Comparison of ENCODE assay signal across 23 cellular contexts in the genomic region with DNA sequence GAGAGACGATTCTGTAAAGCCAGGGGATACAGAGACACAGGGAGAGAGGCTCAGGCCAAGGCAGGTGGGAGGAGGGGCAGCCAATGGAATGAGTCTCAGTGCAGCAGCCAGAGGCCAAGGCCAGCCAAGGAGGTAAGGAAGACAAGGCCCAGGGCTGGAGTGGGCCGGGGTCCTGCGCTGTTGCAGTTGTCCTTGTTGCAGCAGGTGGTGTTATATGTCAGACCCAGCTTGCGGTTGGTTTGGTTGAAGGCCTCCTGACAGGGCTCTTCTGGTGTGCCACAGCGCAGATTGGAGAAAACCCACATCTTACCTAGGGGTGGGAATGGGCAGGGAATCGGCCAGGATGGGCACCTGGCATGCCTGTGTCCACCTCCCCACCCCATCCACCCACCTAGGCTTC. TPM values are rescaled to one million over a fixed set of nuclear protein-coding genes. Genes with fewer than 3 reads are reported as not detected.
DNase-seq lines count a peak whose midpoint lies in the region; TF ChIP-seq lines count a peak whose summit lies in the region.
"Had no signal": no experiment of that assay in that cellular context is flagged by ENCODE, and none has a peak within 500 bp of the region (broad histone marks: within the 10 kb centered on the region; RNA-seq: fewer than 3 reads in every experiment).

No MANE protein-coding gene starts in this region.

- peaks cover 0 to 15% (median 12%) of the 10 kb centered on the region in 4 donors for H3K4me1 ChIP-seq in stomach
- H3K4me1 ChIP-seq: gastroesophageal sphincter, tibial artery had no signal

- H3K27me3 ChIP-seq in WERI-Rb-1 (ENCODE audit: insufficient read depth, low read depth, severe bottlenecking) (no peaks in the 10 kb centered on the region), stomach (no peaks in the 10 kb centered on the region)
- H3K27me3 ChIP-seq: gastroesophageal sphincter, SJSA1, tibial artery had no signal

- H3K36me3 ChIP-seq in WERI-Rb-1 (no peaks in the 10 kb centered on the region), stomach (no peaks in the 10 kb centered on the region)
- H3K36me3 ChIP-seq: gastroesophageal sphincter, SJSA1 had no signal

- no peak overlapping the region for H3K4me3 Mint-ChIP-seq in nephron progenitor cell
- H3K4me3 Mint-ChIP-seq in activated T-helper 1 cell treated with anti-CD3 and anti-CD28 coated beads, Interleukin-12 subunit alpha, Interleukin-12 subunit beta, Interleukin-2, Interleukin-4 antibody, amounts not matched to agents 30 ng/mL and 10 ng/mL and 1 ng/mL, durations not matched to agents 14 hours and 24 hours and 36 hours = no peak overlapping the region
- H3K4me3 Mint-ChIP-seq: activated CD8-positive, alpha-beta memory T cell treated with anti-CD3 and anti-CD28 coated beads, Interleukin-2, amount 10 ng/mL, durations not matched to agents 7 days and 5 days; dendritic cell treated with granulocyte-macrophage colony-stimulating factor and Interleukin-4, amounts not matched to agents 40 ng/mL and 50 ng/mL, for 4 days; neural crest cell had no signal

- H3K36me3 Mint-ChIP-seq in nephron progenitor cell (ENCODE audit: low read depth) = peaks cover 2% of the 10 kb centered on the region
- H3K36me3 Mint-ChIP-seq in activated T-helper 1 cell treated with anti-CD3 and anti-CD28 coated beads, Interleukin-12 subunit alpha, Interleukin-12 subunit beta, Interleukin-2, Interleukin-4 antibody, amounts not matched to agents 30 ng/mL and 10 ng/mL and 1 ng/mL, durations not matched to agents 14 hours and 24 hours and 36 hours (ENCODE audit: low read depth) = no peaks in the 10 kb centered on the region
- H3K36me3 Mint-ChIP-seq: activated CD8-positive, alpha-beta memory T cell treated with anti-CD3 and anti-CD28 coated beads, Interleukin-2, amount 10 ng/mL, durations not matched to agents 7 days and 5 days had no signal

- H3K27ac ChIP-seq in C4-2B = peak overlapping the region; percentile 80
- H3K27ac ChIP-seq in WERI-Rb-1 = no peak overlapping the region
- H3K27ac ChIP-seq in stomach = no peak overlapping the region
- H3K27ac ChIP-seq: gastroesophageal sphincter, SJSA1, tibial artery had no signal

- H3K4me1 Mint-ChIP-seq in nephron progenitor cell = peaks cover 40% of the 10 kb centered on the region
- H3K4me1 Mint-ChIP-seq in activated T-helper 1 cell treated with anti-CD3 and anti-CD28 coated beads, Interleukin-12 subunit alpha, Interleukin-12 subunit beta, Interleukin-2, Interleukin-4 antibody, amounts not matched to agents 30 ng/mL and 10 ng/mL and 1 ng/mL, durations not matched to agents 14 hours and 24 hours and 36 hours (ENCODE audit: low read depth) = peaks cover 3% of the 10 kb centered on the region

- H3K27me3 Mint-ChIP-seq in nephron progenitor cell (ENCODE audit: low read depth, poor library complexity) = no peaks in the 10 kb centered on the region
- peaks cover 5% of the 10 kb centered on the region for H3K27me3 Mint-ChIP-seq in activated T-helper 1 cell treated with anti-CD3 and anti-CD28 coated beads, Interleukin-12 subunit alpha, Interleukin-12 subunit beta, Interleukin-2, Interleukin-4 antibody, amounts not matched to agents 30 ng/mL and 10 ng/mL and 1 ng/mL, durations not matched to agents 14 hours and 24 hours and 36 hours (ENCODE audit: insufficient read depth)

- TF ChIP-seq POLR2A in stomach (IDR thresholded peaks at IDR 0.05) = no peak

- H3K27ac Mint-ChIP-seq in nephron progenitor cell = peak overlapping the region; percentile 3
- H3K27ac Mint-ChIP-seq in activated T-helper 1 cell treated with anti-CD3 and anti-CD28 coated beads, Interleukin-12 subunit alpha, Interleukin-12 subunit beta, Interleukin-2, Interleukin-4 antibody, amounts not matched to agents 30 ng/mL and 10 ng/mL and 1 ng/mL, durations not matched to agents 14 hours and 24 hours and 36 hours = no peak overlapping the region
- H3K27ac Mint-ChIP-seq: activated CD8-positive, alpha-beta memory T cell treated with anti-CD3 and anti-CD28 coated beads, Interleukin-2, amount 10 ng/mL, durations not matched to agents 7 days and 5 days; dendritic cell treated with granulocyte-macrophage colony-stimulating factor and Interleukin-4, amounts not matched to agents 40 ng/mL and 50 ng/mL, for 4 days had no signal

- no peak for TF ChIP-seq EP300 in stomach (IDR thresholded peaks at IDR 0.05)

- H3K4me3 ChIP-seq in WERI-Rb-1 (ENCODE audit: low read depth, low read length) (no peak overlapping the region), stomach (no peak overlapping the region)
- H3K4me3 ChIP-seq: gastroesophageal sphincter, GM12878, SJSA1, tibial artery had no signal

- H3K9me3 Mint-ChIP-seq in nephron progenitor cell = no peaks in the 10 kb centered on the region
- H3K9me3 Mint-ChIP-seq in activated T-helper 1 cell treated with anti-CD3 and anti-CD28 coated beads, Interleukin-12 subunit alpha, Interleukin-12 subunit beta, Interleukin-2, Interleukin-4 antibody, amounts not matched to agents 30 ng/mL and 10 ng/mL and 1 ng/mL, durations not matched to agents 14 hours and 24 hours and 36 hours = no peaks in the 10 kb centered on the region
- H3K9me3 Mint-ChIP-seq: dendritic cell treated with granulocyte-macrophage colony-stimulating factor and Interleukin-4, amounts not matched to agents 40 ng/mL and 50 ng/mL, for 4 days; neural crest cell had no signal

- H3K9me3 ChIP-seq in WERI-Rb-1 (ENCODE audit: severe bottlenecking) = no peaks in the 10 kb centered on the region
- no peaks in the 10 kb centered on the region for H3K9me3 ChIP-seq in stomach
- H3K9me3 ChIP-seq: gastroesophageal sphincter, SJSA1, tibial artery had no signal

- peak; percentile 15 for DNase-seq in WERI-Rb-1
- no peak for DNase-seq in nephron progenitor cell
- DNase-seq in NCI-H1417 (lab: John Stamatoyannopoulos, UW) = no peak
- no peak for DNase-seq in activated T-helper 1 cell treated with anti-CD3 and anti-CD28 coated beads, Interleukin-12 subunit alpha, Interleukin-12 subunit beta, Interleukin-2, Interleukin-4 antibody, amounts not matched to agents 30 ng/mL and 10 ng/mL and 1 ng/mL, durations not matched to agents 14 hours and 24 hours and 36 hours (ENCODE audit: low spot score)
- no peak for DNase-seq in stomach
- DNase-seq: activated CD8-positive, alpha-beta memory T cell treated with anti-CD3 and anti-CD28 coated beads, Interleukin-2, amount 10 ng/mL, durations not matched to agents 7 days and 5 days; activated effector memory CD4-positive, alpha-beta T cell treated with Interleukin-2 at 50 U/mL for 16 hours; C1 segment of cervical spinal cord; GF-D8; KG1; left cardiac atrium; NCI-H524 treated with DMSO at 0.1 percent for 48 hours; stimulated activated CD4-positive, alpha-beta T cell treated with anti-CD3 and anti-CD28 coated beads, Interleukin-12 subunit alpha, Interleukin-12 subunit beta, amount 100 ng/mL, for 4 hours; T-helper 2 cell; tibial artery had no signal

- 74 to 85% (median 83%) methylated on average over 6 of the region's 6 CpGs for WGBS in stomach, 5 donors

- TF ChIP-seq CTCF in C4-2B (conservative IDR thresholded peaks at IDR 0.05) (no peak), WERI-Rb-1 (IDR thresholded peaks at IDR 0.05; ENCODE audit: low read depth, low read length) (no peak), nephron progenitor cell (IDR thresholded peaks at IDR 0.05) (no peak), stomach (IDR thresholded peaks at IDR 0.05) (no peak)

- intact Hi-C loops in activated T-helper 1 cell treated with anti-CD3 and anti-CD28 coated beads, Interleukin-12 subunit alpha, Interleukin-12 subunit beta, Interleukin-2, Interleukin-4 antibody, amounts not matched to agents 30 ng/mL and 10 ng/mL and 1 ng/mL, durations not matched to agents 14 hours and 24 hours and 36 hours (cut with micrococcal nuclease) = no loop called here
- intact Hi-C loops in stomach (cut with DNase I; ENCODE audit: low total_unique reads) = no loop called here

RNA-seq across cellular contexts. Expression of gene LY6G6C, which starts 2.5 kb away (rescaled TPM):
- not detected in 2 replicates for total RNA-seq in activated T-helper 1 cell treated with anti-CD3 and anti-CD28 coated beads, Interleukin-12 subunit alpha, Interleukin-12 subunit beta, Interleukin-2, Interleukin-4 antibody, amounts not matched to agents 30 ng/mL and 10 ng/mL and 1 ng/mL, durations not matched to agents 14 hours and 24 hours and 36 hours
- total RNA-seq in stomach = not detected
- polyA plus RNA-seq in stomach = under 1 TPM in 1 of 3 donors, not detected in 2; 0.90 TPM
- total RNA-seq: activated CD8-positive, alpha-beta memory T cell treated with anti-CD3 and anti-CD28 coated beads, Interleukin-2, amount 10 ng/mL, durations not matched to agents 7 days and 5 days; bronchial epithelial cell; gastroesophageal sphincter; GM12878; left cardiac atrium; SJSA1 had no signal
- polyA plus RNA-seq: GM12878 had no signal

RNA-seq across cellular contexts. Expression of gene LY6G6D, which starts 3.9 kb away (rescaled TPM):
- not detected in 2 replicates for total RNA-seq in activated T-helper 1 cell treated with anti-CD3 and anti-CD28 coated beads, Interleukin-12 subunit alpha, Interleukin-12 subunit beta, Interleukin-2, Interleukin-4 antibody, amounts not matched to agents 30 ng/mL and 10 ng/mL and 1 ng/mL, durations not matched to agents 14 hours and 24 hours and 36 hours
- total RNA-seq in stomach = not detected
- not detected for polyA plus RNA-seq in stomach
- total RNA-seq: A673; activated CD8-positive, alpha-beta memory T cell treated with anti-CD3 and anti-CD28 coated beads, Interleukin-2, amount 10 ng/mL, durations not matched to agents 7 days and 5 days; bronchial epithelial cell; gastroesophageal sphincter; GM12878; left cardiac atrium; neural crest cell; SJSA1 had no signal
- polyA plus RNA-seq: GM12878 had no signal

RNA-seq across cellular contexts. Expression of gene MPIG6B, which starts 4.2 kb away (rescaled TPM):
- total RNA-seq in activated T-helper 1 cell treated with anti-CD3 and anti-CD28 coated beads, Interleukin-12 subunit alpha, Interleukin-12 subunit beta, Interleukin-2, Interleukin-4 antibody, amounts not matched to agents 30 ng/mL and 10 ng/mL and 1 ng/mL, durations not matched to agents 14 hours and 24 hours and 36 hours = not detected in 2 replicates
- not detected for total RNA-seq in stomach
- under 1 TPM in 1 of 3 donors, not detected in 2; 0.10 TPM for polyA plus RNA-seq in stomach
- total RNA-seq: A673, bronchial epithelial cell, GM12878, neural crest cell, SJSA1 had no signal
- polyA plus RNA-seq: GM12878 had no signal

RNA-seq across cellular contexts. Expression of gene DDAH2, which starts 10.1 kb away (rescaled TPM):
- 4.9 and 5.7 TPM in 2 replicates for total RNA-seq in activated T-helper 1 cell treated with anti-CD3 and anti-CD28 coated beads, Interleukin-12 subunit alpha, Interleukin-12 subunit beta, Interleukin-2, Interleukin-4 antibody, amounts not matched to agents 30 ng/mL and 10 ng/mL and 1 ng/mL, durations not matched to agents 14 hours and 24 hours and 36 hours
- total RNA-seq in stomach = 100 to 1,000 TPM in 2 of 5 donors, 10 to 100 TPM in 3; 33.3 to 133 (median 76.1) TPM
- 10 to 100 TPM; 52.9 to 73.7 (median 57.9) TPM for polyA plus RNA-seq in stomach

RNA-seq across cellular contexts. Expression of gene LY6G6F, which starts 12.3 kb away (rescaled TPM):
- not detected in 2 replicates for total RNA-seq in activated T-helper 1 cell treated with anti-CD3 and anti-CD28 coated beads, Interleukin-12 subunit alpha, Interleukin-12 subunit beta, Interleukin-2, Interleukin-4 antibody, amounts not matched to agents 30 ng/mL and 10 ng/mL and 1 ng/mL, durations not matched to agents 14 hours and 24 hours and 36 hours
- not detected for total RNA-seq in stomach
- polyA plus RNA-seq in stomach = not detected
- total RNA-seq: A673; activated CD8-positive, alpha-beta memory T cell treated with anti-CD3 and anti-CD28 coated beads, Interleukin-2, amount 10 ng/mL, durations not matched to agents 7 days and 5 days; bronchial epithelial cell; gastroesophageal sphincter; GM12878; left cardiac atrium; neural crest cell; SJSA1 had no signal
- polyA plus RNA-seq: GM12878 had no signal
